12 cellular contexts compared by ENCODE assay signal in the genomic region with DNA sequence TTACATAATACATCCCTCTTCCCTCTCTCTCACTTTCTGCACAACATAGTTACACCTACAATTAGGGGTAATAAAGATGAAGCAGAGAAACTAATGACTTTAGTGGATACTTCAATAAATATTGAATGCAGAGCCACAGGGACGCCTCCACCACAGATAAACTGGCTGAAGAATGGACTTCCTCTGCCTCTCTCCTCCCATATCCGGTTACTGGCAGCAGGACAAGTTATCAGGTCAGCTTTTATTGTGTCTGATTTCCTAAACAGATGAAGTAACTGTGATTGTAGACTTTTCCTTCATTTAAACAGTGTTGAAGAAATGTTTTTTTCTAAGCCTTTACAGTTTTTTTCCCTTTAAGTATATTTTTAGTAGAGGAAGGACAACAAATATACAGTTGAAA.
A peak's percentile ranks its signal among the peaks of the same experiment; 100 is the strongest.
DNase-seq lines count a peak whose midpoint lies in the region; ATAC-seq and TF ChIP-seq lines count a peak whose summit lies in the region.
"Had no signal": no experiment of that assay in that cellular context is flagged by ENCODE, and none has a peak within 500 bp of the region (broad histone marks: within the 10 kb centered on the region; RNA-seq: fewer than 3 reads in every experiment).

No MANE protein-coding gene starts in this region.

- H3K27ac ChIP-seq in brain microvascular endothelial cell (no peak overlapping the region), right lobe of liver (no peak overlapping the region)
- H3K27ac ChIP-seq: sigmoid colon had no signal

- intact Hi-C loops in right lobe of liver (cut with DNase I) = no loop called here

- in situ Hi-C loops in brain microvascular endothelial cell (cut with HindIII; ENCODE audit: low pct_ligation_motif_present, low sequenced_read_pairs) = no loop called here

- H3K4me1 ChIP-seq in right lobe of liver = no peaks in the 10 kb centered on the region
- H3K4me1 ChIP-seq: BE2C had no signal

- WGBS in right lobe of liver (ENCODE audit: insufficient coverage, low coverage, low lambda C conversion rate, missing lambda C conversion rate) = 38% methylated on average over 2 of the region's 2 CpGs

- TF ChIP-seq CTCF in brain microvascular endothelial cell (IDR thresholded peaks at IDR 0.05; ENCODE audit: low read depth, low read length, missing control alignments) (no peak), right lobe of liver (IDR thresholded peaks at IDR 0.05) (no peak)

- DNase-seq in DMS153 treated with DMSO at 0.1 percent for 48 hours (lab: John Stamatoyannopoulos, UW; ENCODE audit: unreplicated experiment) (peak; percentile 77), NCI-H69 (lab: John Stamatoyannopoulos, UW) (peak; percentile 60), brain microvascular endothelial cell (peak; percentile 29), right lobe of liver (no peak), ecto neural progenitor cell (ENCODE audit: low spot score) (no peak), NOMO-1 (lab: John Stamatoyannopoulos, UW; ENCODE audit: unreplicated experiment in 2 of 2) (no peak), cerebellum (ENCODE audit: low spot score) (no peak), NCI-H2196 (lab: John Stamatoyannopoulos, UW; ENCODE audit: unreplicated experiment) (no peak)
- DNase-seq: BE2C; naive thymus-derived CD8-positive, alpha-beta T cell; NCI-H187 treated with DMSO at 0.1 percent for 48 hours; sigmoid colon had no signal

- TF ChIP-seq POLR2A in right lobe of liver (IDR thresholded peaks at IDR 0.05) = no peak

- H3K4me3 ChIP-seq in brain microvascular endothelial cell (ENCODE audit: low read depth, low read length) (no peak overlapping the region), right lobe of liver (no peak overlapping the region)
- H3K4me3 ChIP-seq: sigmoid colon had no signal

- H3K27me3 ChIP-seq in brain microvascular endothelial cell (replicated peaks) (no peaks in the 10 kb centered on the region), right lobe of liver (no peaks in the 10 kb centered on the region)
- H3K27me3 ChIP-seq: sigmoid colon had no signal

- H3K36me3 ChIP-seq in brain microvascular endothelial cell (replicated peaks) (no peaks in the 10 kb centered on the region), right lobe of liver (no peaks in the 10 kb centered on the region)
- H3K36me3 ChIP-seq: BE2C, sigmoid colon had no signal

- H3K9me3 ChIP-seq in right lobe of liver = no peaks in the 10 kb centered on the region
- H3K9me3 ChIP-seq: BE2C, sigmoid colon had no signal

- peak; percentile 49 to 80 (median 70) for ATAC-seq in right lobe of liver
- ATAC-seq: naive thymus-derived CD8-positive, alpha-beta T cell had no signal

Comparison
In these comparisons a context has a peak if more than half of its experiments do, and no peak if none do; other contexts are left out.
1. DNase-seq: peak in DMS153 treated with DMSO at 0.1 percent for 48 hours (single experiment), NCI-H69 (single experiment) and brain microvascular endothelial cell (single experiment); none in right lobe of liver (0 of 3), ecto neural progenitor cell (single experiment), NOMO-1 (0 of 2), cerebellum (single experiment) and NCI-H2196 (single experiment).